In the genomic region with DNA sequence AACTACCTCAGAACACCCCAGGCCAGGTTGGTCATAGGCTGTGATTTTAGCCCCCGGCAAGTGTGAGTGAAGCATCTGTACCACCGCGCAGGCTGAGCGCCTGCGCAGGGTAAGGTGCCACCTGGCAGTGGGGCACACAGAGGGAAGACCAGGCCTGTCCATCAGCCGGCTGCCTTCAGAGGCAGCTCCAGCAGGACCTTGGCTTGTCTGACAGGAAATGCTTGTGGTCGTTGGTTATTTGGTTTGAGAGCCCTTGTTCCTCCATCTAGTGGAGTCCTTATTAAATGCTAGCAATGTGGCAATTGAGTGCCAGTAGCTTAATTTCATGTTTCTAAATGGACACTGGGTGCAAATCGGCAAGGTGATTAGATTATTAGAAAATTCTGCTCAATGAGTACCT, we compare ENCODE assay signal across 8 cellular contexts. TPM values are rescaled to one million over a fixed set of nuclear protein-coding genes. Genes with fewer than 3 reads are reported as not detected.
DNase-seq lines count a peak whose midpoint lies in the region; ATAC-seq and TF ChIP-seq lines count a peak whose summit lies in the region.

No MANE protein-coding gene starts in this region.

- H3K4me3 ChIP-seq in neuronal stem cell (ENCODE audit: low read length in 2 of 2): no peak overlapping the region

- H3K27ac ChIP-seq in neuronal stem cell (replicated peaks; ENCODE audit: low read length): no peak overlapping the region

- H3K9me3 Mint-ChIP-seq in activated naive CD8-positive, alpha-beta T cell treated with anti-CD3 and anti-CD28 coated beads for 36 hours: no peaks in the 10 kb centered on the region
- no peaks in the 10 kb centered on the region for H3K9me3 Mint-ChIP-seq in naive thymus-derived CD8-positive, alpha-beta T cell

- H3K14ac ChIP-seq in neuronal stem cell (ENCODE audit: low read length): no peak overlapping the region

- no peak overlapping the region for H3K4me2 ChIP-seq in neuronal stem cell (ENCODE audit: insufficient read depth, low read length, poor library complexity, severe bottlenecking)

- no peaks in the 10 kb centered on the region for H3K9me3 ChIP-seq in neuronal stem cell (replicated peaks in 1 of 2; ENCODE audit: control insufficient read depth in 2 of 2, insufficient read depth in 1 of 2, low read depth in 1 of 2, low read length in 2 of 2)

- H3K4me1 Mint-ChIP-seq in activated naive CD8-positive, alpha-beta T cell treated with anti-CD3 and anti-CD28 coated beads for 36 hours: peaks cover 37% of the 10 kb centered on the region
- H3K4me1 Mint-ChIP-seq in naive thymus-derived CD8-positive, alpha-beta T cell: peaks cover 26 to 51% (median 50%) of the 10 kb centered on the region in 4 donors

- POLR2A ChIA-PET in naive thymus-derived CD8-positive, alpha-beta T cell (lab: Charles Lee): no interaction called here

- H4K91ac ChIP-seq in neuronal stem cell (ENCODE audit: low read depth, low read length, poor library complexity): no peak overlapping the region

- no peak overlapping the region for H2BK120ac ChIP-seq in neuronal stem cell (ENCODE audit: low read depth, low read length)

- no peak overlapping the region for H2AK5ac ChIP-seq in neuronal stem cell (ENCODE audit: low read depth, low read length)

- no peaks in the 10 kb centered on the region for H3K27me3 Mint-ChIP-seq in activated naive CD8-positive, alpha-beta T cell treated with anti-CD3 and anti-CD28 coated beads for 36 hours
- no peaks in the 10 kb centered on the region for H3K27me3 Mint-ChIP-seq in naive thymus-derived CD8-positive, alpha-beta T cell

- H3K27ac Mint-ChIP-seq in activated naive CD8-positive, alpha-beta T cell treated with anti-CD3 and anti-CD28 coated beads for 36 hours: peak overlapping the region; percentile 68
- peak overlapping the region in 9 of 10 donors; percentile 22 to 87 (median 74) for H3K27ac Mint-ChIP-seq in naive thymus-derived CD8-positive, alpha-beta T cell

- H3K36me3 Mint-ChIP-seq in activated naive CD8-positive, alpha-beta T cell treated with anti-CD3 and anti-CD28 coated beads for 36 hours: peaks cover 17% of the 10 kb centered on the region
- H3K36me3 Mint-ChIP-seq in naive thymus-derived CD8-positive, alpha-beta T cell: peaks cover 0 to 62% (median 2%) of the 10 kb centered on the region in 3 donors

- H2BK5ac ChIP-seq in neuronal stem cell (ENCODE audit: low read length): no peak overlapping the region

- DNase-seq in GM10266 (ENCODE audit: extremely low spot score): peak; percentile 50
- no peak for DNase-seq in activated naive CD8-positive, alpha-beta T cell treated with anti-CD3 and anti-CD28 coated beads for 36 hours
- no peak for DNase-seq in naive thymus-derived CD8-positive, alpha-beta T cell
- DNase-seq in stimulated activated naive CD4-positive, alpha-beta T cell (lab: John Stamatoyannopoulos, UW): no peak
- DNase-seq in neuronal stem cell (ENCODE audit: low spot score): no peak
- DNase-seq in HuH-7 (ENCODE audit: low spot score): no peak

- peaks cover 6% of the 10 kb centered on the region for H3K79me1 ChIP-seq in neuronal stem cell (ENCODE audit: low read depth, low read length)

- no peak overlapping the region for H3K4me3 Mint-ChIP-seq in activated naive CD8-positive, alpha-beta T cell treated with anti-CD3 and anti-CD28 coated beads for 36 hours
- H3K4me3 Mint-ChIP-seq in naive thymus-derived CD8-positive, alpha-beta T cell: no peak overlapping the region

- no peak overlapping the region for H2BK12ac ChIP-seq in neuronal stem cell (ENCODE audit: low read length)

- H3K4ac ChIP-seq in neuronal stem cell (ENCODE audit: low read length): no peak overlapping the region

- no peak for TF ChIP-seq CTCF in GM10266 (IDR thresholded peaks at IDR 0.05; ENCODE audit: control insufficient read depth, insufficient read depth, low read depth, missing control alignments)

- peaks cover 1 to 3% of the 10 kb centered on the region in 2 donors for H3K4me1 ChIP-seq in neuronal stem cell (ENCODE audit: control insufficient read depth in 2 of 2, insufficient read depth in 1 of 2, low read depth in 1 of 2, low read length in 2 of 2)

- H3K18ac ChIP-seq in neuronal stem cell (ENCODE audit: low read length): no peak overlapping the region

- H3K27me3 ChIP-seq in neuronal stem cell (ENCODE audit: control insufficient read depth in 3 of 3, insufficient read depth in 3 of 3, low read depth in 1 of 3, low read length in 3 of 3): no peaks in the 10 kb centered on the region

- no peak overlapping the region for H2AFZ ChIP-seq in neuronal stem cell (ENCODE audit: low read length)

- peak; percentile 73 for ATAC-seq in HG03460 (IDR thresholded peaks at IDR 0.05; ENCODE audit: unreplicated experiment)
- peak in 1 of 2 donors; percentile 29 for ATAC-seq in naive thymus-derived CD8-positive, alpha-beta T cell
- ATAC-seq in GM21825 (IDR thresholded peaks at IDR 0.05; ENCODE audit: unreplicated experiment): no peak

- no peak overlapping the region for H2BK15ac ChIP-seq in neuronal stem cell (ENCODE audit: low read length)

- peaks cover 23 to 83% of the 10 kb centered on the region in 2 donors for H3K36me3 ChIP-seq in neuronal stem cell (replicated peaks in 1 of 2; ENCODE audit: control insufficient read depth in 2 of 2, insufficient read depth in 2 of 2, low read length in 2 of 2)

- no peak overlapping the region for H4K8ac ChIP-seq in neuronal stem cell (ENCODE audit: low read depth, low read length)

- H3K23ac ChIP-seq in neuronal stem cell (ENCODE audit: low read depth, low read length, poor library complexity): no peak overlapping the region

- no peak overlapping the region for H3K9ac ChIP-seq in neuronal stem cell (ENCODE audit: low read depth, low read length, poor library complexity)

- no CpG with 5 or more reads among the region's 8 CpGs for WGBS in neuronal stem cell (ENCODE audit: extremely low coverage in 2 of 2, insufficient read length in 2 of 2, insufficient replicate concordance in 1 of 2), 2 donors

RNA-seq across cellular contexts. Expression of gene SLC25A29, which starts 27.5 kb away (rescaled TPM):
- 1 to 10 TPM; 5.5 to 6.5 TPM for total RNA-seq in activated naive CD8-positive, alpha-beta T cell treated with anti-CD3 and anti-CD28 coated beads for 36 hours
- total RNA-seq in naive thymus-derived CD8-positive, alpha-beta T cell: 10 to 100 TPM; 16.1 to 18.5 TPM
- polyA plus RNA-seq in naive thymus-derived CD8-positive, alpha-beta T cell: 1 to 10 TPM; 2.7 to 8.8 (median 4.1) TPM
- 113 TPM for polyA plus RNA-seq in neuronal stem cell (2013, experiment 1 of 2)
- polyA plus RNA-seq in neuronal stem cell (2013, experiment 2 of 2): 111 TPM

RNA-seq across cellular contexts. Expression of gene YY1, which starts 39.8 kb away (rescaled TPM):
- total RNA-seq in activated naive CD8-positive, alpha-beta T cell treated with anti-CD3 and anti-CD28 coated beads for 36 hours: 100 to 1,000 TPM; 109 to 119 TPM
- total RNA-seq in naive thymus-derived CD8-positive, alpha-beta T cell: 100 to 1,000 TPM in 1 of 2 experiments, 10 to 100 TPM in 1; 93.2 to 102 TPM
- 10 to 100 TPM; 15.0 to 16.5 (median 16.2) TPM for polyA plus RNA-seq in naive thymus-derived CD8-positive, alpha-beta T cell
- polyA plus RNA-seq in neuronal stem cell (2013, experiment 1 of 2): 115 TPM
- polyA plus RNA-seq in neuronal stem cell (2013, experiment 2 of 2): 129 TPM

RNA-seq across cellular contexts. Expression of gene SLC25A47, which starts 44.4 kb away (rescaled TPM):
- not detected for total RNA-seq in activated naive CD8-positive, alpha-beta T cell treated with anti-CD3 and anti-CD28 coated beads for 36 hours
- total RNA-seq in naive thymus-derived CD8-positive, alpha-beta T cell: not detected
- not detected for polyA plus RNA-seq in naive thymus-derived CD8-positive, alpha-beta T cell
- 0.03 TPM for polyA plus RNA-seq in neuronal stem cell (2013, experiment 1 of 2)
- polyA plus RNA-seq in neuronal stem cell (2013, experiment 2 of 2): not detected
